12 cellular contexts compared by ENCODE assay signal in genomic region chr14:59116984-59117415, GRCh38.
DNase-seq lines count a peak whose midpoint lies in the region; ATAC-seq, FAIRE-seq and TF ChIP-seq lines count a peak whose summit lies in the region.
"Had no signal": no experiment of that assay in that cellular context is flagged by ENCODE, and none has a peak within 500 bp of the region (broad histone marks: within the 10 kb centered on the region; RNA-seq: fewer than 3 reads in every experiment).

No MANE protein-coding gene starts in this region.

- no peak overlapping the region for H3K9ac ChIP-seq in astrocyte (ENCODE audit: low read length)
- H3K9ac ChIP-seq: BLaER1 had no signal

- no peak overlapping the region for H3K27ac Mint-ChIP-seq in astrocyte (ENCODE audit: unreplicated experiment)

- H3K9me3 ChIP-seq in astrocyte (ENCODE audit: insufficient read depth, low read depth, low read length), result no peaks in the 10 kb centered on the region
- H3K9me3 ChIP-seq: BLaER1 had no signal

- no peak overlapping the region for H3K4me2 ChIP-seq in astrocyte (ENCODE audit: low read length)
- H3K4me2 ChIP-seq: BLaER1 had no signal

- peak; percentile 86 for DNase-seq in Caki2 (ENCODE audit: low read depth)
- peak; percentile 4 for DNase-seq in HuH-7 (ENCODE audit: low spot score)
- DNase-seq in astrocyte (ENCODE audit: low read depth), result peak; percentile 28
- DNase-seq in HuH-7.5 (ENCODE audit: low spot score), result no peak
- DNase-seq in RKO (ENCODE audit: low spot score), result no peak
- no peak for DNase-seq in UCSD-AML1 (lab: John Stamatoyannopoulos, UW; ENCODE audit: unreplicated experiment)
- DNase-seq: OCI-M1 had no signal

- no peak overlapping the region for H3K27ac ChIP-seq in astrocyte (ENCODE audit: low read depth, low read length)
- H3K27ac ChIP-seq: BLaER1, cardiac muscle cell, VCaP had no signal

- H2AFZ ChIP-seq in astrocyte (ENCODE audit: low read depth, low read length), result no peak overlapping the region

- ATAC-seq in GM19351 (IDR thresholded peaks at IDR 0.05; ENCODE audit: unreplicated experiment) (peak; percentile 44), HG02588 (IDR thresholded peaks at IDR 0.05; ENCODE audit: unreplicated experiment) (no peak)

- peaks cover 14% of the 10 kb centered on the region for H3K4me1 Mint-ChIP-seq in astrocyte (ENCODE audit: low read depth, unreplicated experiment)

- H3K4me1 ChIP-seq in astrocyte (ENCODE audit: insufficient read depth, low read length), result peaks cover 4% of the 10 kb centered on the region
- H3K4me1 ChIP-seq: BLaER1 had no signal

- H3K27me3 Mint-ChIP-seq in astrocyte (ENCODE audit: low read depth, unreplicated experiment), result no peaks in the 10 kb centered on the region

- no peaks in the 10 kb centered on the region for H3K79me2 ChIP-seq in astrocyte (ENCODE audit: insufficient read depth, low read length)

- no peak overlapping the region for H3K4me3 Mint-ChIP-seq in astrocyte (ENCODE audit: unreplicated experiment)

- no peak for FAIRE-seq in astrocyte (lab: Jason Lieb, UNC)

- no peak overlapping the region for H3K4me3 ChIP-seq in astrocyte (ENCODE audit: insufficient read depth, low read depth, low read length)
- H3K4me3 ChIP-seq: BLaER1, cardiac muscle cell had no signal

- H4K20me1 ChIP-seq in astrocyte (ENCODE audit: insufficient read depth, low read length), result no peaks in the 10 kb centered on the region
- H4K20me1 ChIP-seq: BLaER1 had no signal

- in situ Hi-C loops in Caki2 (cut with HindIII; ENCODE audit: low pct_unique_long_range_greater_than_20kb, low sequenced_read_pairs), result no loop called here

- no peaks in the 10 kb centered on the region for H3K9me3 Mint-ChIP-seq in astrocyte (ENCODE audit: unreplicated experiment)

- no peaks in the 10 kb centered on the region for H3K36me3 ChIP-seq in astrocyte (ENCODE audit: insufficient read depth, low read length)
- H3K36me3 ChIP-seq: BLaER1, cardiac muscle cell had no signal

- H3K27me3 ChIP-seq in astrocyte (ENCODE audit: insufficient read depth, low read length), result no peaks in the 10 kb centered on the region
- H3K27me3 ChIP-seq: BLaER1, cardiac muscle cell had no signal

- no peaks in the 10 kb centered on the region for H3K36me3 Mint-ChIP-seq in astrocyte (ENCODE audit: low read depth, unreplicated experiment)

- no peak for TF ChIP-seq CTCF in astrocyte (IDR thresholded peaks at IDR 0.05; ENCODE audit: insufficient read depth, low read depth, low read length)

Comparison
In these comparisons a context has a peak if more than half of its experiments do, and no peak if none do; other contexts are left out.
1. DNase-seq: peak in Caki2 (single experiment), HuH-7 (single experiment) and astrocyte (single experiment); none in HuH-7.5 (single experiment), RKO (single experiment) and UCSD-AML1 (single experiment).